1 cellular context compared by ENCODE assay signal in the genomic region with DNA sequence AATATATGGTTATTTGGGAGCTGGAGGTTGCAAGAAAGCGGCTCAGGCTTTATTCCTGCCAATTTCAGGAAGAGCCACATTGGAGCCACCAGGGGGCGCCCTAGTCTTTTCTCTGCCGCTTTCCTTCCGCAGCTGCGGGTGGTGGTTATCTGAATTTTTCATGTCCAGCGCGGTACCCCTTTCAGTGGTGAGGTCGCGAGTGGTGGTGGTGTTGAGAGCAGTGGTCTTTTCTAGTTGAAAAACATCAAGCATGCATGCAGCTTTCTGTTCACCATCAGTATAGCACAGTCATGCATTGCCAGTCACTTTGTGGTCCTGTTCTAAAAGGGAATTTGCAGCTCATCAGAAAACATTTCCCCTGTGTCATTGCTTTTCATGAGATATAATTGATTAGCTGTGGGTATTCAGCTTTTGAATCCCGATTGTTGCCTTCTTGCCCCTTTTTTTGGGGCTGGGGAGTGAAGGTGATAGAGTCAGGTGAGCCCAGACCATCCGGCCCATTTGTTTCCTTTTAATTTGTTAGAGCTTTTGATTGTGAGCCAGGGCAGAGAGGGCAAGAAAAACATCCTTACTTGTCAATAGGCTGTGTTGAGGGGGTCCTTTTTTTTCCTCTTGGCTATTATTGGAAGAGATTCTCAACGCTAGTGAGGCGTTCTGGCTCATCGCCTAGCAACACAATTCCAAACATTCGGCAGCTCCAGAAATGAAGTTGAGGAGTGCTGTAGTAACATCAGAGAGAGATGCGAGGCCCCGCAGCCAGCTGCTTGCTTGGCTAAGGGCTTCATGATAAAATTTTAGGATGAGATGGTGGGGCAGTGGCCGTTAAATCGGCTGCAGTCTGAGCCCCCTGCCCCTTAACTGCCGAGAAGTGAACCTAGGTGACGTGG.
A peak's percentile ranks its signal among the peaks of the same experiment; 100 is the strongest.
TF ChIP-seq lines count a peak whose summit lies in the region.

No MANE protein-coding gene starts in this region.

TF ChIP-seq in HepG2, 621 proteins besides CTCF, POLR2A, EP300 and RAD21 (continued from another document and continues in another):
- TF ChIP-seq, protein P1, sequence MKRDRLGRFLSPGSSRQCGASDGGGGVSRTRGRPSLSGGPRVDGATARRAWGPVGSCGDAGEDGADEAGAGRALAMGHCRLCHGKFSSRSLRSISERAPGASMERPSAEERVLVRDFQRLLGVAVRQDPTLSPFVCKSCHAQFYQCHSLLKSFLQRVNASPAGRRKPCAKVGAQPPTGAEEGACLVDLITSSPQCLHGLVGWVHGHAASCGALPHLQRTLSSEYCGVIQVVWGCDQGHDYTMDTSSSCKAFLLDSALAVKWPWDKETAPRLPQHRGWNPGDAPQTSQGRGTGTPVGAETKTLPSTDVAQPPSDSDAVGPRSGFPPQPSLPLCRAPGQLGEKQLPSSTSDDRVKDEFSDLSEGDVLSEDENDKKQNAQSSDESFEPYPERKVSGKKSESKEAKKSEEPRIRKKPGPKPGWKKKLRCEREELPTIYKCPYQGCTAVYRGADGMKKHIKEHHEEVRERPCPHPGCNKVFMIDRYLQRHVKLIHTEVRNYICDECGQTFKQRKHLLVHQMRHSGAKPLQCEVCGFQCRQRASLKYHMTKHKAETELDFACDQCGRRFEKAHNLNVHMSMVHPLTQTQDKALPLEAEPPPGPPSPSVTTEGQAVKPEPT (CRISPR knock-in tag; IDR thresholded peaks at IDR 0.05; ENCODE audit: low read depth) = no peak
- no peak for TF ChIP-seq CHD4 (IDR thresholded peaks at IDR 0.05; ENCODE audit: borderline replicate concordance, low read length)
- no peak for TF ChIP-seq ZNF143 (CRISPR knock-in tag; IDR thresholded peaks at IDR 0.05)
- TF ChIP-seq ZFP1 (CRISPR knock-in tag; IDR thresholded peaks at IDR 0.05) = no peak
- no peak for TF ChIP-seq ZBTB3 (CRISPR knock-in tag; IDR thresholded peaks at IDR 0.05; ENCODE audit: borderline replicate concordance, low read depth)
- TF ChIP-seq TBL1XR1 (IDR thresholded peaks at IDR 0.05; ENCODE audit: borderline replicate concordance, low read length, partially characterized antibody) = no peak
- TF ChIP-seq, protein P2, sequence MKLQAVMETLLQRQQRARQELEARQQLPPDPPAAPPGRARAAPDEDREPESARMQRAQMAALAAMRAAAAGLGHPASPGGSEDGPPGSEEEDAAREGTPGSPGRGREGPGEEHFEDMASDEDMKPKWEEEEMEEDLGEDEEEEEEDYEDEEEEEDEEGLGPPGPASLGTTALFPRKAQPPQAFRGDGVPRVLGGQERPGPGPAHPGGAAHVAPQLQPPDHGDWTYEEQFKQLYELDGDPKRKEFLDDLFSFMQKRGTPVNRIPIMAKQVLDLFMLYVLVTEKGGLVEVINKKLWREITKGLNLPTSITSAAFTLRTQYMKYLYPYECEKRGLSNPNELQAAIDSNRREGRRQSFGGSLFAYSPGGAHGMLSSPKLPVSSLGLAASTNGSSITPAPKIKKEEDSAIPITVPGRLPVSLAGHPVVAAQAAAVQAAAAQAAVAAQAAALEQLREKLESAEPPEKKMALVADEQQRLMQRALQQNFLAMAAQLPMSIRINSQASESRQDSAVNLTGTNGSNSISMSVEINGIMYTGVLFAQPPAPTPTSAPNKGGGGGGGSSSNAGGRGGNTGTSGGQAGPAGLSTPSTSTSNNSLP (IDR thresholded peaks at IDR 0.05; ENCODE audit: low read depth, low read length) = no peak
- TF ChIP-seq EHMT2 (IDR thresholded peaks at IDR 0.05; ENCODE audit: borderline replicate concordance, low read depth, low read length) = no peak
- peak; percentile 80; the same call in 1 of the 2 replicates for TF ChIP-seq ZSCAN9 (CRISPR knock-in tag; IDR thresholded peaks at IDR 0.05; ENCODE audit: borderline replicate concordance)
- no peak for TF ChIP-seq PHB2 (IDR thresholded peaks at IDR 0.05; ENCODE audit: partially characterized antibody)
- no peak for TF ChIP-seq NAIF1 (CRISPR knock-in tag; IDR thresholded peaks at IDR 0.05; ENCODE audit: borderline replicate concordance)
- TF ChIP-seq, protein P3, sequence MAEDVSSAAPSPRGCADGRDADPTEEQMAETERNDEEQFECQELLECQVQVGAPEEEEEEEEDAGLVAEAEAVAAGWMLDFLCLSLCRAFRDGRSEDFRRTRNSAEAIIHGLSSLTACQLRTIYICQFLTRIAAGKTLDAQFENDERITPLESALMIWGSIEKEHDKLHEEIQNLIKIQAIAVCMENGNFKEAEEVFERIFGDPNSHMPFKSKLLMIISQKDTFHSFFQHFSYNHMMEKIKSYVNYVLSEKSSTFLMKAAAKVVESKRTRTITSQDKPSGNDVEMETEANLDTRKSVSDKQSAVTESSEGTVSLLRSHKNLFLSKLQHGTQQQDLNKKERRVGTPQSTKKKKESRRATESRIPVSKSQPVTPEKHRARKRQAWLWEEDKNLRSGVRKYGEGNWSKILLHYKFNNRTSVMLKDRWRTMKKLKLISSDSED (CRISPR knock-in tag; IDR thresholded peaks at IDR 0.05) = no peak
- TF ChIP-seq, protein P4, sequence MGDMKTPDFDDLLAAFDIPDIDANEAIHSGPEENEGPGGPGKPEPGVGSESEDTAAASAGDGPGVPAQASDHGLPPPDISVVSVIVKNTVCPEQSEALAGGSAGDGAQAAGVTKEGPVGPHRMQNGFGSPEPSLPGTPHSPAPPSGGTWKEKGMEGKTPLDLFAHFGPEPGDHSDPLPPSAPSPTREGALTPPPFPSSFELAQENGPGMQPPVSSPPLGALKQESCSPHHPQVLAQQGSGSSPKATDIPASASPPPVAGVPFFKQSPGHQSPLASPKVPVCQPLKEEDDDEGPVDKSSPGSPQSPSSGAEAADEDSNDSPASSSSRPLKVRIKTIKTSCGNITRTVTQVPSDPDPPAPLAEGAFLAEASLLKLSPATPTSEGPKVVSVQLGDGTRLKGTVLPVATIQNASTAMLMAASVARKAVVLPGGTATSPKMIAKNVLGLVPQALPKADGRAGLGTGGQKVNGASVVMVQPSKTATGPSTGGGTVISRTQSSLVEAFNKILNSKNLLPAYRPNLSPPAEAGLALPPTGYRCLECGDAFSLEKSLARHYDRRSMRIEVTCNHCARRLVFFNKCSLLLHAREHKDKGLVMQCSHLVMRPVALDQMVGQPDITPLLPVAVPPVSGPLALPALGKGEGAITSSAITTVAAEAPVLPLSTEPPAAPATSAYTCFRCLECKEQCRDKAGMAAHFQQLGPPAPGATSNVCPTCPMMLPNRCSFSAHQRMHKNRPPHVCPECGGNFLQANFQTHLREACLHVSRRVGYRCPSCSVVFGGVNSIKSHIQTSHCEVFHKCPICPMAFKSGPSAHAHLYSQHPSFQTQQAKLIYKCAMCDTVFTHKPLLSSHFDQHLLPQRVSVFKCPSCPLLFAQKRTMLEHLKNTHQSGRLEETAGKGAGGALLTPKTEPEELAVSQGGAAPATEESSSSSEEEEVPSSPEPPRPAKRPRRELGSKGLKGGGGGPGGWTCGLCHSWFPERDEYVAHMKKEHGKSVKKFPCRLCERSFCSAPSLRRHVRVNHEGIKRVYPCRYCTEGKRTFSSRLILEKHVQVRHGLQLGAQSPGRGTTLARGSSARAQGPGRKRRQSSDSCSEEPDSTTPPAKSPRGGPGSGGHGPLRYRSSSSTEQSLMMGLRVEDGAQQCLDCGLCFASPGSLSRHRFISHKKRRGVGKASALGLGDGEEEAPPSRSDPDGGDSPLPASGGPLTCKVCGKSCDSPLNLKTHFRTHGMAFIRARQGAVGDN (CRISPR knock-in tag; IDR thresholded peaks at IDR 0.05) = no peak
- TF ChIP-seq ZNF558 (CRISPR knock-in tag; IDR thresholded peaks at IDR 0.05; ENCODE audit: borderline replicate concordance) = peak; percentile 48; the same call in 1 of the 2 replicates
- no peak for TF ChIP-seq ZNF44 (CRISPR knock-in tag; IDR thresholded peaks at IDR 0.05)
- TF ChIP-seq ZSCAN30 (CRISPR knock-in tag; IDR thresholded peaks at IDR 0.05) = no peak
- TF ChIP-seq ARNT (IDR thresholded peaks at IDR 0.05) = no peak
- TF ChIP-seq, protein P5, sequence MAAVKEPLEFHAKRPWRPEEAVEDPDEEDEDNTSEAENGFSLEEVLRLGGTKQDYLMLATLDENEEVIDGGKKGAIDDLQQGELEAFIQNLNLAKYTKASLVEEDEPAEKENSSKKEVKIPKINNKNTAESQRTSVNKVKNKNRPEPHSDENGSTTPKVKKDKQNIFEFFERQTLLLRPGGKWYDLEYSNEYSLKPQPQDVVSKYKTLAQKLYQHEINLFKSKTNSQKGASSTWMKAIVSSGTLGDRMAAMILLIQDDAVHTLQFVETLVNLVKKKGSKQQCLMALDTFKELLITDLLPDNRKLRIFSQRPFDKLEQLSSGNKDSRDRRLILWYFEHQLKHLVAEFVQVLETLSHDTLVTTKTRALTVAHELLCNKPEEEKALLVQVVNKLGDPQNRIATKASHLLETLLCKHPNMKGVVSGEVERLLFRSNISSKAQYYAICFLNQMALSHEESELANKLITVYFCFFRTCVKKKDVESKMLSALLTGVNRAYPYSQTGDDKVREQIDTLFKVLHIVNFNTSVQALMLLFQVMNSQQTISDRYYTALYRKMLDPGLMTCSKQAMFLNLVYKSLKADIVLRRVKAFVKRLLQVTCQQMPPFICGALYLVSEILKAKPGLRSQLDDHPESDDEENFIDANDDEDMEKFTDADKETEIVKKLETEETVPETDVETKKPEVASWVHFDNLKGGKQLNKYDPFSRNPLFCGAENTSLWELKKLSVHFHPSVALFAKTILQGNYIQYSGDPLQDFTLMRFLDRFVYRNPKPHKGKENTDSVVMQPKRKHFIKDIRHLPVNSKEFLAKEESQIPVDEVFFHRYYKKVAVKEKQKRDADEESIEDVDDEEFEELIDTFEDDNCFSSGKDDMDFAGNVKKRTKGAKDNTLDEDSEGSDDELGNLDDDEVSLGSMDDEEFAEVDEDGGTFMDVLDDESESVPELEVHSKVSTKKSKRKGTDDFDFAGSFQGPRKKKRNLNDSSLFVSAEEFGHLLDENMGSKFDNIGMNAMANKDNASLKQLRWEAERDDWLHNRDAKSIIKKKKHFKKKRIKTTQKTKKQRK (IDR thresholded peaks at IDR 0.05; ENCODE audit: low read length) = no peak
- TF ChIP-seq, protein P6, sequence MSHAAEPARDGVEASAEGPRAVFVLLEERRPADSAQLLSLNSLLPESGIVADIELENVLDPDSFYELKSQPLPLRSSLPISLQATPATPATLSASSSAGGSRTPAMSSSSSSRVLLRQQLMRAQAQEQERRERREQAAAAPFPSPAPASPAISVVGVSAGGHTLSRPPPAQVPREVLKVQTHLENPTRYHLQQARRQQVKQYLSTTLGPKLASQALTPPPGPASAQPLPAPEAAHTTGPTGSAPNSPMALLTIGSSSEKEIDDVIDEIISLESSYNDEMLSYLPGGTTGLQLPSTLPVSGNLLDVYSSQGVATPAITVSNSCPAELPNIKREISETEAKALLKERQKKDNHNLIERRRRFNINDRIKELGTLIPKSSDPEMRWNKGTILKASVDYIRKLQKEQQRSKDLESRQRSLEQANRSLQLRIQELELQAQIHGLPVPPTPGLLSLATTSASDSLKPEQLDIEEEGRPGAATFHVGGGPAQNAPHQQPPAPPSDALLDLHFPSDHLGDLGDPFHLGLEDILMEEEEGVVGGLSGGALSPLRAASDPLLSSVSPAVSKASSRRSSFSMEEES (CRISPR knock-in tag; IDR thresholded peaks at IDR 0.05) = no peak; the same call in 1 of the 2 replicates
- no peak for TF ChIP-seq ZNF34 (CRISPR knock-in tag; IDR thresholded peaks at IDR 0.05; ENCODE audit: borderline replicate concordance)
- no peak for TF ChIP-seq NFE2 (CRISPR knock-in tag; IDR thresholded peaks at IDR 0.05)
- TF ChIP-seq SRSF4 (IDR thresholded peaks at IDR 0.05; ENCODE audit: low read depth, low read length, poor library complexity, severe bottlenecking) = no peak
- TF ChIP-seq ZBTB21 (CRISPR knock-in tag; IDR thresholded peaks at IDR 0.05) = no peak
- TF ChIP-seq, protein P7, sequence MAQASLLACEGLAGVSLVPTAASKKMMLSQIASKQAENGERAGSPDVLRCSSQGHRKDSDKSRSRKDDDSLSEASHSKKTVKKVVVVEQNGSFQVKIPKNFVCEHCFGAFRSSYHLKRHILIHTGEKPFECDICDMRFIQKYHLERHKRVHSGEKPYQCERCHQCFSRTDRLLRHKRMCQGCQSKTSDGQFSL (CRISPR knock-in tag; IDR thresholded peaks at IDR 0.05) = no peak
- TF ChIP-seq SMYD3 (CRISPR knock-in tag; IDR thresholded peaks at IDR 0.05) = no peak
- no peak for TF ChIP-seq ZNF713 (CRISPR knock-in tag; IDR thresholded peaks at IDR 0.05)
- TF ChIP-seq RXRB (CRISPR knock-in tag; IDR thresholded peaks at IDR 0.05; ENCODE audit: borderline replicate concordance) = peak; percentile 34; the same call in 1 of the 2 replicates
- TF ChIP-seq NR2F2 (IDR thresholded peaks at IDR 0.05; ENCODE audit: borderline replicate concordance, low read depth) = no peak
- TF ChIP-seq, protein P8, sequence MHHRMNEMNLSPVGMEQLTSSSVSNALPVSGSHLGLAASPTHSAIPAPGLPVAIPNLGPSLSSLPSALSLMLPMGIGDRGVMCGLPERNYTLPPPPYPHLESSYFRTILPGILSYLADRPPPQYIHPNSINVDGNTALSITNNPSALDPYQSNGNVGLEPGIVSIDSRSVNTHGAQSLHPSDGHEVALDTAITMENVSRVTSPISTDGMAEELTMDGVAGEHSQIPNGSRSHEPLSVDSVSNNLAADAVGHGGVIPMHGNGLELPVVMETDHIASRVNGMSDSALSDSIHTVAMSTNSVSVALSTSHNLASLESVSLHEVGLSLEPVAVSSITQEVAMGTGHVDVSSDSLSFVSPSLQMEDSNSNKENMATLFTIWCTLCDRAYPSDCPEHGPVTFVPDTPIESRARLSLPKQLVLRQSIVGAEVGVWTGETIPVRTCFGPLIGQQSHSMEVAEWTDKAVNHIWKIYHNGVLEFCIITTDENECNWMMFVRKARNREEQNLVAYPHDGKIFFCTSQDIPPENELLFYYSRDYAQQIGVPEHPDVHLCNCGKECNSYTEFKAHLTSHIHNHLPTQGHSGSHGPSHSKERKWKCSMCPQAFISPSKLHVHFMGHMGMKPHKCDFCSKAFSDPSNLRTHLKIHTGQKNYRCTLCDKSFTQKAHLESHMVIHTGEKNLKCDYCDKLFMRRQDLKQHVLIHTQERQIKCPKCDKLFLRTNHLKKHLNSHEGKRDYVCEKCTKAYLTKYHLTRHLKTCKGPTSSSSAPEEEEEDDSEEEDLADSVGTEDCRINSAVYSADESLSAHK (CRISPR knock-in tag; IDR thresholded peaks at IDR 0.05; ENCODE audit: borderline replicate concordance) = no peak
- no peak for TF ChIP-seq ZNF253 (CRISPR knock-in tag; IDR thresholded peaks at IDR 0.05; ENCODE audit: borderline replicate concordance)
- TF ChIP-seq, protein P9, sequence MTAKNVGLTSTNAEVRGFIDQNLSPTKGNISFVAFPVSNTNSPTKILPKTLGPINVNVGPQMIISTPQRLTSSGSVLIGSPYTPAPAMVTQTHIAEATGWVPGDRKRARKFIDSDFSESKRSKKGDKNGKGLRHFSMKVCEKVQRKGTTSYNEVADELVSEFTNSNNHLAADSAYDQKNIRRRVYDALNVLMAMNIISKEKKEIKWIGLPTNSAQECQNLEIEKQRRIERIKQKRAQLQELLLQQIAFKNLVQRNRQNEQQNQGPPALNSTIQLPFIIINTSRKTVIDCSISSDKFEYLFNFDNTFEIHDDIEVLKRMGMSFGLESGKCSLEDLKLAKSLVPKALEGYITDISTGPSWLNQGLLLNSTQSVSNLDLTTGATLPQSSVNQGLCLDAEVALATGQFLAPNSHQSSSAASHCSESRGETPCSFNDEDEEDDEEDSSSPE (CRISPR knock-in tag; IDR thresholded peaks at IDR 0.05) = no peak
- TF ChIP-seq, protein P10, sequence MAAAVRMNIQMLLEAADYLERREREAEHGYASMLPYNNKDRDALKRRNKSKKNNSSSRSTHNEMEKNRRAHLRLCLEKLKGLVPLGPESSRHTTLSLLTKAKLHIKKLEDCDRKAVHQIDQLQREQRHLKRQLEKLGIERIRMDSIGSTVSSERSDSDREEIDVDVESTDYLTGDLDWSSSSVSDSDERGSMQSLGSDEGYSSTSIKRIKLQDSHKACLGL (CRISPR knock-in tag; IDR thresholded peaks at IDR 0.05) = no peak
- TF ChIP-seq ATF1 (CRISPR knock-in tag; IDR thresholded peaks at IDR 0.05) = no peak
- TF ChIP-seq STAG1 (CRISPR knock-in tag; IDR thresholded peaks at IDR 0.05) = peak; percentile 99
